1 cellular context compared by ENCODE assay signal in genomic region chr2:187461294-187462261, GRCh38.
TF ChIP-seq lines count a peak whose summit lies in the region.

No MANE protein-coding gene starts in this region.

TF ChIP-seq in HepG2, 621 proteins besides CTCF, POLR2A, EP300 and RAD21 (continued from another document and continues in another):
- TF ChIP-seq TFDP2 (CRISPR knock-in tag; IDR thresholded peaks at IDR 0.05): 0 out of 2 replicates have a peak, but pooled peaks have one; percentile 51
- TF ChIP-seq, protein P1, sequence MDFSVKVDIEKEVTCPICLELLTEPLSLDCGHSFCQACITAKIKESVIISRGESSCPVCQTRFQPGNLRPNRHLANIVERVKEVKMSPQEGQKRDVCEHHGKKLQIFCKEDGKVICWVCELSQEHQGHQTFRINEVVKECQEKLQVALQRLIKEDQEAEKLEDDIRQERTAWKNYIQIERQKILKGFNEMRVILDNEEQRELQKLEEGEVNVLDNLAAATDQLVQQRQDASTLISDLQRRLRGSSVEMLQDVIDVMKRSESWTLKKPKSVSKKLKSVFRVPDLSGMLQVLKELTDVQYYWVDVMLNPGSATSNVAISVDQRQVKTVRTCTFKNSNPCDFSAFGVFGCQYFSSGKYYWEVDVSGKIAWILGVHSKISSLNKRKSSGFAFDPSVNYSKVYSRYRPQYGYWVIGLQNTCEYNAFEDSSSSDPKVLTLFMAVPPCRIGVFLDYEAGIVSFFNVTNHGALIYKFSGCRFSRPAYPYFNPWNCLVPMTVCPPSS (IDR thresholded peaks at IDR 0.05): no peak
- TF ChIP-seq, protein P2, sequence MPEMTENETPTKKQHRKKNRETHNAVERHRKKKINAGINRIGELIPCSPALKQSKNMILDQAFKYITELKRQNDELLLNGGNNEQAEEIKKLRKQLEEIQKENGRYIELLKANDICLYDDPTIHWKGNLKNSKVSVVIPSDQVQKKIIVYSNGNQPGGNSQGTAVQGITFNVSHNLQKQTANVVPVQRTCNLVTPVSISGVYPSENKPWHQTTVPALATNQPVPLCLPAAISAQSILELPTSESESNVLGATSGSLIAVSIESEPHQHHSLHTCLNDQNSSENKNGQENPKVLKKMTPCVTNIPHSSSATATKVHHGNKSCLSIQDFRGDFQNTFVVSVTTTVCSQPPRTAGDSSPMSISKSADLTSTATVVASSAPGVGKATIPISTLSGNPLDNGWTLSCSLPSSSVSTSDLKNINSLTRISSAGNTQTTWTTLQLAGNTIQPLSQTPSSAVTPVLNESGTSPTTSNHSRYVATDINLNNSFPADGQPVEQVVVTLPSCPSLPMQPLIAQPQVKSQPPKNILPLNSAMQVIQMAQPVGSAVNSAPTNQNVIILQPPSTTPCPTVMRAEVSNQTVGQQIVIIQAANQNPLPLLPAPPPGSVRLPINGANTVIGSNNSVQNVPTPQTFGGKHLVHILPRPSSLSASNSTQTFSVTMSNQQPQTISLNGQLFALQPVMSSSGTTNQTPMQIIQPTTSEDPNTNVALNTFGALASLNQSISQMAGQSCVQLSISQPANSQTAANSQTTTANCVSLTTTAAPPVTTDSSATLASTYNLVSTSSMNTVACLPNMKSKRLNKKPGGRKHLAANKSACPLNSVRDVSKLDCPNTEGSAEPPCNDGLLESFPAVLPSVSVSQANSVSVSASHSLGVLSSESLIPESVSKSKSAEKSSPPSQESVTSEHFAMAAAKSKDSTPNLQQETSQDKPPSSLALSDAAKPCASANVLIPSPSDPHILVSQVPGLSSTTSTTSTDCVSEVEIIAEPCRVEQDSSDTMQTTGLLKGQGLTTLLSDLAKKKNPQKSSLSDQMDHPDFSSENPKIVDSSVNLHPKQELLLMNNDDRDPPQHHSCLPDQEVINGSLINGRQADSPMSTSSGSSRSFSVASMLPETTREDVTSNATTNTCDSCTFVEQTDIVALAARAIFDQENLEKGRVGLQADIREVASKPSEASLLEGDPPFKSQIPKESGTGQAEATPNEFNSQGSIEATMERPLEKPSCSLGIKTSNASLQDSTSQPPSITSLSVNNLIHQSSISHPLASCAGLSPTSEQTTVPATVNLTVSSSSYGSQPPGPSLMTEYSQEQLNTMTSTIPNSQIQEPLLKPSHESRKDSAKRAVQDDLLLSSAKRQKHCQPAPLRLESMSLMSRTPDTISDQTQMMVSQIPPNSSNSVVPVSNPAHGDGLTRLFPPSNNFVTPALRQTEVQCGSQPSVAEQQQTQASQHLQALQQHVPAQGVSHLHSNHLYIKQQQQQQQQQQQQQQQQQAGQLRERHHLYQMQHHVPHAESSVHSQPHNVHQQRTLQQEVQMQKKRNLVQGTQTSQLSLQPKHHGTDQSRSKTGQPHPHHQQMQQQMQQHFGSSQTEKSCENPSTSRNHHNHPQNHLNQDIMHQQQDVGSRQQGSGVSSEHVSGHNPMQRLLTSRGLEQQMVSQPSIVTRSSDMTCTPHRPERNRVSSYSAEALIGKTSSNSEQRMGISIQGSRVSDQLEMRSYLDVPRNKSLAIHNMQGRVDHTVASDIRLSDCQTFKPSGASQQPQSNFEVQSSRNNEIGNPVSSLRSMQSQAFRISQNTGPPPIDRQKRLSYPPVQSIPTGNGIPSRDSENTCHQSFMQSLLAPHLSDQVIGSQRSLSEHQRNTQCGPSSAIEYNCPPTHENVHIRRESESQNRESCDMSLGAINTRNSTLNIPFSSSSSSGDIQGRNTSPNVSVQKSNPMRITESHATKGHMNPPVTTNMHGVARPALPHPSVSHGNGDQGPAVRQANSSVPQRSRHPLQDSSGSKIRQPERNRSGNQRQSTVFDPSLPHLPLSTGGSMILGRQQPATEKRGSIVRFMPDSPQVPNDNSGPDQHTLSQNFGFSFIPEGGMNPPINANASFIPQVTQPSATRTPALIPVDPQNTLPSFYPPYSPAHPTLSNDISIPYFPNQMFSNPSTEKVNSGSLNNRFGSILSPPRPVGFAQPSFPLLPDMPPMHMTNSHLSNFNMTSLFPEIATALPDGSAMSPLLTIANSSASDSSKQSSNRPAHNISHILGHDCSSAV (CRISPR knock-in tag; IDR thresholded peaks at IDR 0.05; ENCODE audit: borderline replicate concordance): 0 out of 2 replicates have a peak, but pooled peaks have one; percentile 65
- TF ChIP-seq HIVEP1 (CRISPR knock-in tag; IDR thresholded peaks at IDR 0.05): no peak
- TF ChIP-seq POLR2AphosphoS5 (IDR thresholded peaks at IDR 0.05; ENCODE audit: low read depth, low read length): peak; percentile 89
- TF ChIP-seq FOXO4 (CRISPR knock-in tag; conservative IDR thresholded peaks at IDR 0.05): no peak
- TF ChIP-seq TRAFD1 (CRISPR knock-in tag; IDR thresholded peaks at IDR 0.05; ENCODE audit: borderline replicate concordance): no peak
- no peak for TF ChIP-seq ZMAT5 (CRISPR knock-in tag; IDR thresholded peaks at IDR 0.05; ENCODE audit: borderline replicate concordance, low read depth)
- no peak for TF ChIP-seq ZSCAN22 (CRISPR knock-in tag; IDR thresholded peaks at IDR 0.05)
- no peak for TF ChIP-seq ZBTB37 (CRISPR knock-in tag; IDR thresholded peaks at IDR 0.05)
- no peak for TF ChIP-seq NFRKB (IDR thresholded peaks at IDR 0.05)
- no peak for TF ChIP-seq CENPX (CRISPR knock-in tag; IDR thresholded peaks at IDR 0.05)
- no peak for TF ChIP-seq ZNF749 (CRISPR knock-in tag; IDR thresholded peaks at IDR 0.05; ENCODE audit: borderline replicate concordance)
- no peak for TF ChIP-seq ZFP37 (CRISPR knock-in tag; IDR thresholded peaks at IDR 0.05; ENCODE audit: borderline replicate concordance)
- TF ChIP-seq IRX3 (CRISPR knock-in tag; IDR thresholded peaks at IDR 0.05; ENCODE audit: borderline replicate concordance, low read depth): no peak
- no peak; the same call in none of the 2 replicates for TF ChIP-seq RXRA (CRISPR knock-in tag; IDR thresholded peaks at IDR 0.05)
- peak; percentile 21; the same call in 1 of the 2 replicates for TF ChIP-seq ZNF232 (CRISPR knock-in tag; IDR thresholded peaks at IDR 0.05; ENCODE audit: borderline replicate concordance)
- TF ChIP-seq PHF20 (CRISPR knock-in tag; IDR thresholded peaks at IDR 0.05): peak; percentile 99
- peak; percentile 46; the same call in 1 of the 2 replicates for TF ChIP-seq NCOA2 (CRISPR knock-in tag; IDR thresholded peaks at IDR 0.05)
- TF ChIP-seq KAT8 (CRISPR knock-in tag; IDR thresholded peaks at IDR 0.05): peak; percentile 99
- TF ChIP-seq ZNF431 (CRISPR knock-in tag; IDR thresholded peaks at IDR 0.05; ENCODE audit: borderline replicate concordance, low read depth): peak; percentile 89
- TF ChIP-seq ZNF333 (CRISPR knock-in tag; IDR thresholded peaks at IDR 0.05; ENCODE audit: borderline replicate concordance): peak; percentile 54; the same call in 1 of the 2 replicates
- no peak for TF ChIP-seq MTA3 (CRISPR knock-in tag; IDR thresholded peaks at IDR 0.05)
- TF ChIP-seq FOXM1 (CRISPR knock-in tag; IDR thresholded peaks at IDR 0.05): no peak
- TF ChIP-seq DNMT3B (CRISPR knock-in tag; conservative IDR thresholded peaks at IDR 0.05): 0 out of 2 replicates have a peak, but pooled peaks have one; percentile 31
- TF ChIP-seq ZNF703 (CRISPR knock-in tag; IDR thresholded peaks at IDR 0.05; ENCODE audit: borderline replicate concordance): no peak
- TF ChIP-seq CHD2 (IDR thresholded peaks at IDR 0.05; ENCODE audit: low read depth, low read length): peak; percentile 91
- TF ChIP-seq PRMT3 (CRISPR knock-in tag; IDR thresholded peaks at IDR 0.05; ENCODE audit: borderline replicate concordance, low read depth): peak; percentile 82; the same call in 1 of the 2 replicates
- no peak for TF ChIP-seq REL (CRISPR knock-in tag; conservative IDR thresholded peaks at IDR 0.05)
- TF ChIP-seq ZNF225 (CRISPR knock-in tag; IDR thresholded peaks at IDR 0.05): peak; percentile 88; the same call in 1 of the 2 replicates
- 0 out of 4 replicates have a peak, but pooled peaks of 1 of the 2 experiments have one; percentile 17 for TF ChIP-seq NR2F1 (CRISPR knock-in tag; IDR thresholded peaks at IDR 0.05)
- TF ChIP-seq ZNF230 (CRISPR knock-in tag; IDR thresholded peaks at IDR 0.05): peak; percentile 90; the same call in 1 of the 2 replicates
- TF ChIP-seq ZNF251 (CRISPR knock-in tag; IDR thresholded peaks at IDR 0.05): no peak
- peak; percentile 87 for TF ChIP-seq PAX8 (CRISPR knock-in tag; IDR thresholded peaks at IDR 0.05; ENCODE audit: borderline replicate concordance)
- no peak for TF ChIP-seq HNRNPL (IDR thresholded peaks at IDR 0.05; ENCODE audit: low read depth, low read length)
- TF ChIP-seq MAX (IDR thresholded peaks at IDR 0.05): peak; percentile 97
- TF ChIP-seq GATAD2A (CRISPR knock-in tag; IDR thresholded peaks at IDR 0.05): no peak
- TF ChIP-seq ZNF570 (CRISPR knock-in tag; IDR thresholded peaks at IDR 0.05; ENCODE audit: borderline replicate concordance): no peak
- TF ChIP-seq ATAD3A (CRISPR knock-in tag; IDR thresholded peaks at IDR 0.05): no peak
- TF ChIP-seq ZNF549 (CRISPR knock-in tag; IDR thresholded peaks at IDR 0.05): no peak
- TF ChIP-seq PRPF4 (IDR thresholded peaks at IDR 0.05; ENCODE audit: low read depth, low read length, poor library complexity, severe bottlenecking): no peak
- peak; percentile 62 for TF ChIP-seq TAF1 (CRISPR knock-in tag; IDR thresholded peaks at IDR 0.05)
- 0 out of 2 replicates have a peak, but pooled peaks have one; percentile 26 for TF ChIP-seq TBX2 (CRISPR knock-in tag; IDR thresholded peaks at IDR 0.05; ENCODE audit: borderline replicate concordance)
- TF ChIP-seq ARID3A (IDR thresholded peaks at IDR 0.05; ENCODE audit: low read depth, low read length): peak; percentile 45; the same call in 1 of the 2 replicates
- TF ChIP-seq CREB3 (CRISPR knock-in tag; IDR thresholded peaks at IDR 0.05): no peak
- no peak for TF ChIP-seq ZNF10 (CRISPR knock-in tag; IDR thresholded peaks at IDR 0.05; ENCODE audit: borderline replicate concordance, low read depth)
